In genomic region chr3:56629044-56629443, GRCh38 we compare ENCODE assay signal across 15 cellular contexts. TPM values are rescaled to one million over a fixed set of nuclear protein-coding genes. Genes with fewer than 3 reads are reported as not detected.
DNase-seq lines count a peak whose midpoint lies in the region; ATAC-seq and TF ChIP-seq lines count a peak whose summit lies in the region.
"Had no signal": no experiment of that assay in that cellular context is flagged by ENCODE, and none has a peak within 500 bp of the region (broad histone marks: within the 10 kb centered on the region; RNA-seq: fewer than 3 reads in every experiment).

No MANE protein-coding gene starts in this region.

- peak overlapping the region; percentile 57 to 81 (median 78) for H3K27ac Mint-ChIP-seq in CD4-positive, alpha-beta memory T cell
- H3K27ac Mint-ChIP-seq: activated CD4-positive, alpha-beta T cell treated with anti-CD3 and anti-CD28 coated beads for 36 hours had no signal

- no peaks in the 10 kb centered on the region for H3K9me3 ChIP-seq in CD4-positive, alpha-beta memory T cell (ENCODE audit: control insufficient read depth in 1 of 2, low read length in 2 of 2)
- H3K9me3 ChIP-seq in left lung, result no peaks in the 10 kb centered on the region
- no peaks in the 10 kb centered on the region for H3K9me3 ChIP-seq in Peyer's patch

- H3K27ac ChIP-seq in CD4-positive, alpha-beta memory T cell (ENCODE audit: low read depth, low read length), result no peak overlapping the region
- peak overlapping the region; percentile 15 to 28 for H3K27ac ChIP-seq in left lung
- H3K27ac ChIP-seq in Peyer's patch, result peak overlapping the region in 2 of 4 donors; percentile 6 to 59
- H3K27ac ChIP-seq: neural progenitor cell, SK-N-MC had no signal

- no peaks in the 10 kb centered on the region for H3K27me3 ChIP-seq in CD4-positive, alpha-beta memory T cell (ENCODE audit: insufficient read depth, low read length)
- H3K27me3 ChIP-seq in left lung, result no peaks in the 10 kb centered on the region
- H3K27me3 ChIP-seq in Peyer's patch, result no peaks in the 10 kb centered on the region
- H3K27me3 ChIP-seq: neural progenitor cell had no signal

- peaks cover 35 to 58% of the 10 kb centered on the region in 2 donors for H3K36me3 Mint-ChIP-seq in CD4-positive, alpha-beta memory T cell

- H3K9me3 Mint-ChIP-seq in CD4-positive, alpha-beta memory T cell, result peaks cover 0 to 4% (median 0%) of the 10 kb centered on the region in 8 donors
- H3K9me3 Mint-ChIP-seq: neural progenitor cell had no signal

- ATAC-seq in GM19467 (IDR thresholded peaks at IDR 0.05; ENCODE audit: unreplicated experiment), result peak; percentile 68
- peak; percentile 80 for ATAC-seq in HG03460 (IDR thresholded peaks at IDR 0.05; ENCODE audit: unreplicated experiment)
- ATAC-seq in left lung, result peak; percentile 90
- no peak for ATAC-seq in HG02623 (IDR thresholded peaks at IDR 0.05; ENCODE audit: unreplicated experiment)
- ATAC-seq: activated CD4-positive, alpha-beta T cell treated with anti-CD3 and anti-CD28 coated beads for 36 hours had no signal

- no peaks in the 10 kb centered on the region for H3K27me3 Mint-ChIP-seq in CD4-positive, alpha-beta memory T cell
- H3K27me3 Mint-ChIP-seq: activated CD4-positive, alpha-beta T cell treated with anti-CD3 and anti-CD28 coated beads for 36 hours had no signal

- intact Hi-C loops in CD4-positive, alpha-beta memory T cell (cut with micrococcal nuclease), result no loop called here
- intact Hi-C loops in left lung (cut with DNase I), result no loop called here

- no peak overlapping the region for H3K4me3 ChIP-seq in CD4-positive, alpha-beta memory T cell (ENCODE audit: low read length in 2 of 2)
- no peak overlapping the region for H3K4me3 ChIP-seq in left lung
- no peak overlapping the region for H3K4me3 ChIP-seq in Peyer's patch
- H3K4me3 ChIP-seq: neural progenitor cell, SK-N-MC had no signal

- peaks cover 20% of the 10 kb centered on the region for H3K36me3 ChIP-seq in CD4-positive, alpha-beta memory T cell (ENCODE audit: insufficient read depth, low read length)
- H3K36me3 ChIP-seq in left lung (peaks cover 0 to 89% of the 10 kb centered on the region in 2 donors), Peyer's patch (peaks cover 0 to 64% (median 0%) of the 10 kb centered on the region in 3 donors)

- no peak for TF ChIP-seq POLR2A in Peyer's patch (IDR thresholded peaks at IDR 0.05)

- TF ChIP-seq CTCF in left lung (IDR thresholded peaks at IDR 0.05), result no peak
- TF ChIP-seq CTCF in Peyer's patch (IDR thresholded peaks at IDR 0.05), result no peak

- no peaks in the 10 kb centered on the region for H3K4me1 ChIP-seq in CD4-positive, alpha-beta memory T cell (ENCODE audit: insufficient read depth, low read length)
- no peaks in the 10 kb centered on the region for H3K4me1 ChIP-seq in left lung
- H3K4me1 ChIP-seq in Peyer's patch, result peaks cover 0 to 6% (median 0%) of the 10 kb centered on the region in 4 donors
- H3K4me1 ChIP-seq: neural progenitor cell had no signal

- CTCF ChIA-PET in CD4-positive, alpha-beta memory T cell (lab: Charles Lee; ENCODE audit: partially characterized antibody), result interaction anchor here (0.7 to 1.5 kb wide), 7 partner anchors 15 to 367 kb away, joined by 3 read pairs; partner anchors contain the start of gene CCDC66

- no peak overlapping the region for H3K4me3 Mint-ChIP-seq in CD4-positive, alpha-beta memory T cell
- H3K4me3 Mint-ChIP-seq: activated CD4-positive, alpha-beta T cell treated with anti-CD3 and anti-CD28 coated beads for 36 hours; neural progenitor cell had no signal

- POLR2A ChIA-PET in CD4-positive, alpha-beta memory T cell (lab: Charles Lee; ENCODE audit: partially characterized antibody), result interaction anchor here (0.6 to 2.1 kb wide), 9 partner anchors 21 to 72 kb away, joined by 3 to 10 read pairs (median 4); partner anchors contain the start of genes CCDC66 and TASOR

- no peak for DNase-seq in CD4-positive, alpha-beta memory T cell
- no peak for DNase-seq in left lung
- no peak for DNase-seq in SKM-1 (lab: John Stamatoyannopoulos, UW; ENCODE audit: unreplicated experiment)
- no peak for DNase-seq in GM19238 (ENCODE audit: insufficient read length, low spot score)
- no peak for DNase-seq in Peyer's patch
- DNase-seq: activated CD4-positive, alpha-beta T cell treated with anti-CD3 and anti-CD28 coated beads for 36 hours; erythroblast; GF-D8; NCI-H1417; NCI-H748 treated with DMSO at 0.1 percent for 48 hours had no signal

- peaks cover 0 to 12% (median 5%) of the 10 kb centered on the region in 4 donors for H3K4me1 Mint-ChIP-seq in CD4-positive, alpha-beta memory T cell
- H3K4me1 Mint-ChIP-seq: neural progenitor cell had no signal

RNA-seq across cellular contexts. Expression of gene TASOR, which starts 54.0 kb away (rescaled TPM):
- total RNA-seq in CD4-positive, alpha-beta memory T cell, result 100 to 1,000 TPM; 109 to 112 TPM
- polyA plus RNA-seq in CD4-positive, alpha-beta memory T cell, result 10 to 100 TPM; 22.7 to 42.2 TPM
- total RNA-seq in left lung, result 10 to 100 TPM; 61.8 to 70.1 TPM
- 10 to 100 TPM; 35.4 to 71.8 (median 46.5) TPM for total RNA-seq in Peyer's patch
